In genomic region chr6:119024111-119024510, GRCh38 we compare ENCODE assay signal across 14 cellular contexts.
"Had no signal": no experiment of that assay in that cellular context is flagged by ENCODE, and none has a peak within 500 bp of the region (broad histone marks: within the 10 kb centered on the region; RNA-seq: fewer than 3 reads in every experiment).

No MANE protein-coding gene starts in this region.

- H3K4me3 ChIP-seq: colonic mucosa, gastroesophageal sphincter, upper lobe of right lung had no signal

- H3K4me1 Mint-ChIP-seq: activated naive CD4-positive, alpha-beta T cell treated with anti-CD3 and anti-CD28 coated beads, Interleukin-2, amount 50 U/mL, for 24 hours had no signal

- H3K36me3 ChIP-seq: colonic mucosa, upper lobe of right lung had no signal

- DNase-seq: activated CD4-positive, alpha-beta T cell treated with anti-CD3 and anti-CD28 coated beads, Interleukin-2, amount 50 U/mL, for 4 hours; activated CD4-positive, CD25-positive, alpha-beta regulatory T cell treated with anti-CD3 and anti-CD28 coated beads, Interleukin-2, amount 50 U/mL, for 72 hours; activated effector memory CD4-positive, alpha-beta T cell treated with Interleukin-2 at 50 U/mL for 16 hours; activated T-cell treated with anti-CD3 and anti-CD28 coated beads, Interleukin-2, amount 50 U/mL, for 24 hours; caudate nucleus; colonic mucosa; left cardiac atrium; naive thymus-derived CD4-positive, alpha-beta T cell; stimulated activated CD4-positive, alpha-beta T cell treated with anti-CD3 and anti-CD28 coated beads, Interleukin-12 subunit alpha, Interleukin-12 subunit beta, amount 100 ng/mL, for 4 hours; stimulated activated CD4-positive, alpha-beta T cell treated with anti-CD3 and anti-CD28 coated beads, Interleukin-2, amount 100 ng/mL, for 48 hours; stimulated activated naive CD8-positive, alpha-beta T cell treated with anti-CD3 and anti-CD28 coated beads, Interleukin-15, Interleukin-2, amounts not matched to agents 100 U/mL and 50 U/mL, for 24 hours; upper lobe of right lung had no signal

- H3K27me3 ChIP-seq: colonic mucosa, gastroesophageal sphincter, upper lobe of right lung had no signal

- H3K4me1 ChIP-seq: colonic mucosa, gastroesophageal sphincter had no signal

- H3K27me3 Mint-ChIP-seq: activated naive CD4-positive, alpha-beta T cell treated with anti-CD3 and anti-CD28 coated beads, Interleukin-2, amount 50 U/mL, for 24 hours; activated T-cell treated with anti-CD3 and anti-CD28 coated beads, Interleukin-2, amount 50 U/mL, for 24 hours; naive thymus-derived CD4-positive, alpha-beta T cell had no signal

- H3K27ac ChIP-seq: colonic mucosa, gastroesophageal sphincter, upper lobe of right lung had no signal

- H3K9me3 Mint-ChIP-seq: activated naive CD4-positive, alpha-beta T cell treated with anti-CD3 and anti-CD28 coated beads, Interleukin-2, amount 50 U/mL, for 24 hours; activated T-cell treated with anti-CD3 and anti-CD28 coated beads, Interleukin-2, amount 50 U/mL, for 24 hours; naive thymus-derived CD4-positive, alpha-beta T cell had no signal

- H3K9me3 ChIP-seq: colonic mucosa, gastroesophageal sphincter, upper lobe of right lung had no signal

- H3K4me3 Mint-ChIP-seq: activated naive CD4-positive, alpha-beta T cell treated with anti-CD3 and anti-CD28 coated beads, Interleukin-2, amount 50 U/mL, for 24 hours; activated T-cell treated with anti-CD3 and anti-CD28 coated beads, Interleukin-2, amount 50 U/mL, for 24 hours; naive thymus-derived CD4-positive, alpha-beta T cell had no signal

- H3K27ac Mint-ChIP-seq: activated naive CD4-positive, alpha-beta T cell treated with anti-CD3 and anti-CD28 coated beads, Interleukin-2, amount 50 U/mL, for 24 hours; activated T-cell treated with anti-CD3 and anti-CD28 coated beads, Interleukin-2, amount 50 U/mL, for 24 hours; naive thymus-derived CD4-positive, alpha-beta T cell had no signal

- ATAC-seq: gastroesophageal sphincter; left cardiac atrium; naive thymus-derived CD4-positive, alpha-beta T cell; stimulated activated naive CD8-positive, alpha-beta T cell treated with anti-CD3 and anti-CD28 coated beads, Interleukin-15, Interleukin-2, amounts not matched to agents 100 U/mL and 50 U/mL, for 24 hours; upper lobe of right lung had no signal
